ENCODE assay signal across 8 cellular contexts in genomic region chr6:147205690-147206600, GRCh38. TPM values are rescaled to one million over a fixed set of nuclear protein-coding genes. Genes with fewer than 3 reads are reported as not detected.
DNase-seq lines count a peak whose midpoint lies in the region; ATAC-seq and TF ChIP-seq lines count a peak whose summit lies in the region.

No MANE protein-coding gene starts in this region.

- intact Hi-C loops in left lung (cut with DNase I) (no loop called here), vagina (cut with DNase I) (no loop called here)

- no peak overlapping the region for H2BK15ac ChIP-seq in mesendoderm (replicated peaks; ENCODE audit: low read depth)

- H2AFZ ChIP-seq in Karpas-422 (ENCODE audit: low read length), result no peak overlapping the region

- H3K27me3 ChIP-seq in Karpas-422 (ENCODE audit: low read length), result no peaks in the 10 kb centered on the region
- H3K27me3 ChIP-seq in adipocyte (replicated peaks; ENCODE audit: control insufficient read depth, insufficient read depth, low read length), result no peaks in the 10 kb centered on the region
- no peaks in the 10 kb centered on the region for H3K27me3 ChIP-seq in left lung
- H3K27me3 ChIP-seq in vagina, result no peaks in the 10 kb centered on the region
- no peaks in the 10 kb centered on the region for H3K27me3 ChIP-seq in mesendoderm (ENCODE audit: insufficient read depth, low read length, poor library complexity)

- no peak overlapping the region for H3K23ac ChIP-seq in mesendoderm (ENCODE audit: low read length)

- peaks cover 3% of the 10 kb centered on the region for H3K79me1 ChIP-seq in mesendoderm (ENCODE audit: low read length)

- H2AK5ac ChIP-seq in mesendoderm (ENCODE audit: low read length), result no peak overlapping the region

- H3K9me3 ChIP-seq in Karpas-422 (ENCODE audit: low read length), result no peaks in the 10 kb centered on the region
- H3K9me3 ChIP-seq in adipocyte (ENCODE audit: control insufficient read depth, low read length), result no peaks in the 10 kb centered on the region
- H3K9me3 ChIP-seq in left lung, result no peaks in the 10 kb centered on the region
- no peaks in the 10 kb centered on the region for H3K9me3 ChIP-seq in vagina

- DNase-seq in DMS153 treated with DMSO at 0.1 percent for 48 hours (lab: John Stamatoyannopoulos, UW; ENCODE audit: unreplicated experiment) (peak; percentile 30), Karpas-422 (no peak), adipocyte (ENCODE audit: low read depth) (peak; percentile 51), left lung (no peak), vagina (ENCODE audit: extremely low spot score in 2 of 2) (no peak), mesendoderm (no peak), NCI-H2029 (lab: John Stamatoyannopoulos, UW) (no peak)
- no peak for DNase-seq in activated naive CD4-positive, alpha-beta T cell treated with anti-CD3 and anti-CD28 coated beads, Interleukin-2, amount 50 U/mL, for 72 hours (ENCODE audit: low spot score in 2 of 2)

- H3K27ac Mint-ChIP-seq in activated naive CD4-positive, alpha-beta T cell treated with anti-CD3 and anti-CD28 coated beads, Interleukin-2, amount 50 U/mL, for 72 hours, result peak overlapping the region in 1 of 2 donors; percentile 45

- no peak overlapping the region for H3K56ac ChIP-seq in mesendoderm (ENCODE audit: low read length)

- H3K79me2 ChIP-seq in Karpas-422 (ENCODE audit: low read length), result peaks cover 72% of the 10 kb centered on the region
- H3K79me2 ChIP-seq in mesendoderm (ENCODE audit: control insufficient read depth, insufficient read depth, low read length), result no peaks in the 10 kb centered on the region

- H3K9me2 ChIP-seq in Karpas-422 (replicated peaks; ENCODE audit: insufficient read depth, low read length), result no peaks in the 10 kb centered on the region

- peaks cover 7 to 20% of the 10 kb centered on the region in 2 donors for H3K36me3 Mint-ChIP-seq in activated naive CD4-positive, alpha-beta T cell treated with anti-CD3 and anti-CD28 coated beads, Interleukin-2, amount 50 U/mL, for 72 hours

- H3K36me3 ChIP-seq in Karpas-422 (ENCODE audit: insufficient read depth, low read length), result peaks cover 5% of the 10 kb centered on the region; the same call in 1 of the 2 replicates
- no peaks in the 10 kb centered on the region for H3K36me3 ChIP-seq in adipocyte (ENCODE audit: control insufficient read depth, insufficient read depth, low read length, severe bottlenecking)
- no peaks in the 10 kb centered on the region for H3K36me3 ChIP-seq in left lung
- no peaks in the 10 kb centered on the region for H3K36me3 ChIP-seq in vagina
- no peaks in the 10 kb centered on the region for H3K36me3 ChIP-seq in mesendoderm (ENCODE audit: control insufficient read depth, insufficient read depth, low read length)

- H4K20me1 ChIP-seq in Karpas-422 (ENCODE audit: insufficient read depth, low read depth, low read length), result no peaks in the 10 kb centered on the region

- peaks cover 48% of the 10 kb centered on the region for H3K4me1 ChIP-seq in Karpas-422 (ENCODE audit: low read length)
- H3K4me1 ChIP-seq in adipocyte (ENCODE audit: control insufficient read depth, insufficient read depth, low read length), result peaks cover 24% of the 10 kb centered on the region
- peaks cover 5 to 40% of the 10 kb centered on the region in 2 donors for H3K4me1 ChIP-seq in left lung
- peaks cover 7% of the 10 kb centered on the region for H3K4me1 ChIP-seq in vagina
- no peaks in the 10 kb centered on the region for H3K4me1 ChIP-seq in mesendoderm (ENCODE audit: control insufficient read depth, low read depth, low read length)

- H3K4ac ChIP-seq in mesendoderm (ENCODE audit: low read depth, low read length), result no peak overlapping the region

- H4K8ac ChIP-seq in mesendoderm (ENCODE audit: low read depth, low read length), result no peak overlapping the region

- H2BK5ac ChIP-seq in mesendoderm (ENCODE audit: low read length), result no peak overlapping the region

- no peaks in the 10 kb centered on the region for H3K9me3 Mint-ChIP-seq in activated naive CD4-positive, alpha-beta T cell treated with anti-CD3 and anti-CD28 coated beads, Interleukin-2, amount 50 U/mL, for 72 hours

- no peak overlapping the region for H2BK120ac ChIP-seq in mesendoderm (ENCODE audit: low read depth, low read length)

- no peak for TF ChIP-seq POLR2A in vagina (IDR thresholded peaks at IDR 0.05)

- H3K9ac ChIP-seq in Karpas-422 (ENCODE audit: low read length), result peak overlapping the region; percentile 95
- H3K9ac ChIP-seq in adipocyte (ENCODE audit: low read length), result peak overlapping the region; percentile 97
- H3K9ac ChIP-seq in mesendoderm (ENCODE audit: low read length), result no peak overlapping the region

- no peak for ATAC-seq in left lung
- no peak for ATAC-seq in activated naive CD4-positive, alpha-beta T cell treated with anti-CD3 and anti-CD28 coated beads, Interleukin-2, amount 50 U/mL, for 72 hours

- no peak overlapping the region for H3K18ac ChIP-seq in mesendoderm (ENCODE audit: low read length)

- TF ChIP-seq CTCF in left lung (IDR thresholded peaks at IDR 0.05), result no peak
- TF ChIP-seq CTCF in vagina (IDR thresholded peaks at IDR 0.05), result no peak

- no peak overlapping the region for H4K5ac ChIP-seq in mesendoderm (ENCODE audit: low read length)

- H3K4me2 ChIP-seq in Karpas-422 (ENCODE audit: low read depth, low read length, poor library complexity, severe bottlenecking) (peak overlapping the region; percentile 79), mesendoderm (ENCODE audit: low read length) (no peak overlapping the region)

- WGBS in mesendoderm (ENCODE audit: extremely low coverage, insufficient coverage, low lambda C conversion rate), result 100% methylated on average over 1 of the region's 5 CpGs

- H3K27ac ChIP-seq in Karpas-422 (ENCODE audit: low read length), result peak overlapping the region; percentile 27; the same call in 1 of the 2 replicates
- no peak overlapping the region for H3K27ac ChIP-seq in left lung
- peak overlapping the region; percentile 96 for H3K27ac ChIP-seq in vagina
- no peak overlapping the region for H3K27ac ChIP-seq in mesendoderm (ENCODE audit: low read depth, low read length)

- H3K4me3 ChIP-seq in Karpas-422 (ENCODE audit: low read length) (peak overlapping the region; percentile 93), adipocyte (ENCODE audit: low read length) (peak overlapping the region; percentile 94), left lung (peak overlapping the region; percentile 72 to 88), vagina (peak overlapping the region; percentile 66 to 70), mesendoderm (ENCODE audit: low read length) (no peak overlapping the region)

RNA-seq across cellular contexts. Expression of gene STXBP5, which starts 1.7 kb away (rescaled TPM):
- 12.1 and 30.5 TPM in 2 replicates for total RNA-seq in Karpas-422 (2014; rRNA removed; shearing (Covaris generic); ENCODE audit: low replicate concordance)
- 10 to 100 TPM; 17.0 to 27.7 TPM for total RNA-seq in left lung
- 33.9 TPM for total RNA-seq in vagina
- polyA plus RNA-seq in mesendoderm (2013, experiment 1 of 2), result 5.5 TPM
- 5.3 TPM for polyA plus RNA-seq in mesendoderm (2013, experiment 2 of 2)
- total RNA-seq in activated naive CD4-positive, alpha-beta T cell treated with anti-CD3 and anti-CD28 coated beads, Interleukin-2, amount 50 U/mL, for 72 hours, result 10 to 100 TPM in 1 of 2 donors, 1 to 10 TPM in 1; 5.7 to 17.7 TPM

Comparison
In these comparisons a context has a peak if more than half of its experiments do, and no peak if none do; other contexts are left out.
1. DNase-seq: peak in DMS153 treated with DMSO at 0.1 percent for 48 hours (single experiment) and adipocyte (single experiment); none in Karpas-422 (single experiment), left lung (0 of 2), vagina (0 of 2), mesendoderm (single experiment), NCI-H2029 (single experiment) and activated naive CD4-positive, alpha-beta T cell treated with anti-CD3 and anti-CD28 coated beads, Interleukin-2, amount 50 U/mL, for 72 hours (0 of 2).
2. H3K27ac ChIP-seq: peak in Karpas-422 (single experiment) and vagina (single experiment); none in left lung (0 of 2) and mesendoderm (single experiment).